ENCODE assay signal across 18 cellular contexts in the genomic region with DNA sequence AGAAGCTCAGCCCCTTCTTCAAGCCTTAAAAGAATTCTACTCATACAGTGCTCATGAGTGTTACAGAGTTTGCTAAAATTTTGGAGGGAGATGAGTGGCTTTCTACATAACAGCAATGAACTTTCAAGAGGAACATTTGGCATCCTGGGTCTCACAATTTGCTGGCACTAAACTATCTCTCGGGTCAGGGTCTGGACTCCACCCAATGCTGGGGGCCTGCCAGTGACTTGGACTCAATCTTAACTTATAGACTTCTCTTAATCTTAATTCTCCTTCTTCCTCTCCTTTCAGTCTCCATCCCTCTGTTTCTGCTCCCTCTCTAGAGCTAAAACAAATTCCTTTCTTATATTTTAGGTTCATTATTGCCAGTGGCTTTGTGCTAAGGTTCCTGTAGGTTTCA.
DNase-seq lines count a peak whose midpoint lies in the region; ATAC-seq and TF ChIP-seq lines count a peak whose summit lies in the region.
"Had no signal": no experiment of that assay in that cellular context is flagged by ENCODE, and none has a peak within 500 bp of the region (broad histone marks: within the 10 kb centered on the region; RNA-seq: fewer than 3 reads in every experiment).

No MANE protein-coding gene starts in this region.

- POLR2A ChIA-PET in PC-9 (lab: Charles Lee; ENCODE audit: unreplicated experiment), result no interaction called here

- no peak overlapping the region for H3K9ac ChIP-seq in MM.1S (ENCODE audit: low read length)

- H3K27ac ChIP-seq in MM.1S (ENCODE audit: low read length) (peak overlapping the region; percentile 17; the same call in 1 of the 2 replicates), PC-9 (no peak overlapping the region)
- H3K27ac ChIP-seq: HL-60 had no signal

- H3K9me2 ChIP-seq in MM.1S (replicated peaks; ENCODE audit: insufficient read depth, low read length), result no peaks in the 10 kb centered on the region
- H3K9me2 ChIP-seq in PC-9 (ENCODE audit: insufficient read depth), result no peaks in the 10 kb centered on the region

- no peak for TF ChIP-seq CTCF in MM.1S (IDR thresholded peaks at IDR 0.05; ENCODE audit: low read length)
- TF ChIP-seq CTCF in PC-9 (conservative IDR thresholded peaks at IDR 0.05), result no peak
- TF ChIP-seq CTCF in nephron (IDR thresholded peaks at IDR 0.05; ENCODE audit: unreplicated experiment in 3 of 3), result no peak

- H3K4me3 Mint-ChIP-seq in nephron, result no peak overlapping the region
- H3K4me3 Mint-ChIP-seq: B cell; CD4-positive, alpha-beta T cell; GM23338 had no signal

- H3K27ac Mint-ChIP-seq in nephron, result peak overlapping the region in 2 of 3 experiments; percentile 92 to 94
- H3K27ac Mint-ChIP-seq: B cell; CD4-positive, alpha-beta T cell; GM23338 had no signal

- H3K9me3 Mint-ChIP-seq in nephron, result no peaks in the 10 kb centered on the region
- H3K9me3 Mint-ChIP-seq: CD4-positive, alpha-beta T cell; GM23338 had no signal

- ATAC-seq in left ventricle myocardium superior (peak; percentile 10), Right ventricle myocardium inferior (no peak), GM19328 (IDR thresholded peaks at IDR 0.05; ENCODE audit: unreplicated experiment) (no peak)
- ATAC-seq: GM12878, GM23338 had no signal

- H3K4me1 Mint-ChIP-seq in nephron, result peaks cover 25% of the 10 kb centered on the region

- H2AFZ ChIP-seq in MM.1S (ENCODE audit: low read length), result 0 out of 2 replicates have a peak overlapping the region, but pooled peaks have one; percentile 0
- H2AFZ ChIP-seq in PC-9, result 0 out of 2 replicates have a peak overlapping the region, but pooled peaks have one; percentile 35
- H2AFZ ChIP-seq: GM23338 had no signal

- H3K36me3 ChIP-seq in MM.1S (replicated peaks; ENCODE audit: insufficient read depth, low read length) (no peaks in the 10 kb centered on the region), PC-9 (ENCODE audit: low read depth) (no peaks in the 10 kb centered on the region)

- no peaks in the 10 kb centered on the region for H3K36me3 Mint-ChIP-seq in nephron (ENCODE audit: low read depth)

- CTCF ChIA-PET in PC-9 (lab: Charles Lee), result no interaction called here

- intact Hi-C loops in left ventricle myocardium superior (cut with micrococcal nuclease) (no loop called here), Right ventricle myocardium inferior (cut with DNase I) (no loop called here), PC-9 (cut with micrococcal nuclease; ENCODE audit: unreplicated experiment) (no loop called here)

- H3K4me2 ChIP-seq in MM.1S (ENCODE audit: low read depth, low read length), result peak overlapping the region; percentile 17; the same call in 1 of the 2 replicates
- H3K4me2 ChIP-seq in PC-9, result no peak overlapping the region
- H3K4me2 ChIP-seq: GM23338 had no signal

- peaks cover 5% of the 10 kb centered on the region for H3K27me3 Mint-ChIP-seq in nephron (ENCODE audit: low read depth)

- H3K4me1 ChIP-seq in MM.1S (ENCODE audit: low read length) (peaks cover 85% of the 10 kb centered on the region), PC-9 (replicated peaks; ENCODE audit: insufficient read depth) (no peaks in the 10 kb centered on the region)

- H3K79me2 ChIP-seq in MM.1S (ENCODE audit: low read length), result no peaks in the 10 kb centered on the region
- no peaks in the 10 kb centered on the region for H3K79me2 ChIP-seq in PC-9 (ENCODE audit: low read depth)

- peaks cover 44% of the 10 kb centered on the region for H3F3A ChIP-seq in MM.1S (ENCODE audit: insufficient read depth, low read length)
- H3F3A ChIP-seq in PC-9 (ENCODE audit: insufficient read depth, low read depth), result no peaks in the 10 kb centered on the region

- H3K9me3 ChIP-seq in MM.1S (replicated peaks; ENCODE audit: insufficient read depth, low read length), result no peaks in the 10 kb centered on the region
- no peaks in the 10 kb centered on the region; the same call in 1 of the 2 replicates for H3K9me3 ChIP-seq in PC-9 (ENCODE audit: insufficient read depth, low read depth)

- DNase-seq in left ventricle myocardium superior (peak; percentile 44), Right ventricle myocardium inferior (ENCODE audit: missing footprints) (no peak), MM.1S (peak; percentile 30), PC-9 (no peak), NCI-H510A treated with DMSO at 0.1 percent for 48 hours (lab: John Stamatoyannopoulos, UW) (no peak)
- DNase-seq in activated naive CD4-positive, alpha-beta T cell (lab: John Stamatoyannopoulos, UW), result no peak
- DNase-seq: C1 segment of cervical spinal cord; Calu3; CD4-positive, alpha-beta T cell; DMS 273 treated with DMSO at 0.1 percent for 48 hours; DMS79; H7 had no signal

- H4K20me1 ChIP-seq in MM.1S (ENCODE audit: insufficient read depth, low read length), result no peaks in the 10 kb centered on the region
- H4K20me1 ChIP-seq in PC-9 (ENCODE audit: insufficient read depth), result no peaks in the 10 kb centered on the region

- no peak overlapping the region for H3K4me3 ChIP-seq in MM.1S (ENCODE audit: low read length)
- H3K4me3 ChIP-seq in PC-9, result no peak overlapping the region
- H3K4me3 ChIP-seq: GM12878, GM23338 had no signal

- H3K27me3 ChIP-seq in MM.1S (replicated peaks; ENCODE audit: insufficient read depth, low read length), result no peaks in the 10 kb centered on the region
- no peaks in the 10 kb centered on the region for H3K27me3 ChIP-seq in PC-9 (ENCODE audit: insufficient read depth, low read depth)

- no TSS peak for BruUV-seq in PC-9 (replicated peaks; lab: Mats Ljungman, UMichigan)

Comparison
In these comparisons a context has a peak if more than half of its experiments do, and no peak if none do; other contexts are left out.
1. DNase-seq: peak in left ventricle myocardium superior (single experiment) and MM.1S (single experiment); none in Right ventricle myocardium inferior (single experiment), PC-9 (0 of 2), NCI-H510A treated with DMSO at 0.1 percent for 48 hours (single experiment) and activated naive CD4-positive, alpha-beta T cell (0 of 4).